Comparison of ENCODE assay signal across 1 cellular context in the genomic region with DNA sequence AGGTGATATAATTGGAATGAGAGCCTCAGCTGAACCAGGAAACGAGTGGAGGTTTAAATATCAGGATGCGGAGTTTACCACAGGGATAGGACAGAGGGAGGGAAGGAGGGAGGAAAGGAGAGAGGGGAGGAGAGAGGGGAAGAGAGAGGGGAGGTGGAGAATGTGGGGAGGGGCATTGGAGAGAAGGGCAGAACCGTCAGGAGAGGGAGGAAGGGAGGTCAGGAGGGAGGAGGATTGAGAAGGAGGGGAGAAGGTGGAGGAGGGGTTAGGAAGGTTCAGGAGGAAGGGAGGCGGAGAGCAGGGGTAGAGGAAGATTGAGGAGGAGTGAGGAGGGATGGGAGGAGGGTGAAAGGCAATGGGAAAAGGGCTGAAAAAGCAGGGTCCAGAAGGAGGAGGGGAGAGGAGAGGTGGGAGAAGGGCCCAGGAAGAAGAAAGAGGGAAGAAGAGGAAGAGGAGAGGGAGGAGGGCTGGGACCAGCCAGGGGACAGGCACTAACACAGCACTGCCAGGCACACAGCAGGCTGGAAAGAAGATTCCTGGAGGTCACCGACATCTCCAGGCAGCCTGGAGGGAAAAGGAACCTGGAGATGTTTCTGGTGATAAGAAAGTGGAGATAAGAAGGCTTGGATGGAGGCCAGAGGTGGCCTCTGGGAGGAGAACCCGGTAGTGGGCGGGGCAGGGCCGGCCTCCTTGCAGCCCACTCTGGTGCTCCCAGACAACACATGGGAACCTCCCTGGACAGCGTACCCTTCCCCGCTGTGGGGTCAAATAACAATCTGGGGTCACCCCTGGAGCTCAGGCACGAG.
TF ChIP-seq lines count a peak whose summit lies in the region.

No MANE protein-coding gene starts in this region.

TF ChIP-seq in HEK293, 187 proteins besides CTCF, POLR2A, EP300 and RAD21 (continued from another document and continues in another):
- TF ChIP-seq, protein P1, sequence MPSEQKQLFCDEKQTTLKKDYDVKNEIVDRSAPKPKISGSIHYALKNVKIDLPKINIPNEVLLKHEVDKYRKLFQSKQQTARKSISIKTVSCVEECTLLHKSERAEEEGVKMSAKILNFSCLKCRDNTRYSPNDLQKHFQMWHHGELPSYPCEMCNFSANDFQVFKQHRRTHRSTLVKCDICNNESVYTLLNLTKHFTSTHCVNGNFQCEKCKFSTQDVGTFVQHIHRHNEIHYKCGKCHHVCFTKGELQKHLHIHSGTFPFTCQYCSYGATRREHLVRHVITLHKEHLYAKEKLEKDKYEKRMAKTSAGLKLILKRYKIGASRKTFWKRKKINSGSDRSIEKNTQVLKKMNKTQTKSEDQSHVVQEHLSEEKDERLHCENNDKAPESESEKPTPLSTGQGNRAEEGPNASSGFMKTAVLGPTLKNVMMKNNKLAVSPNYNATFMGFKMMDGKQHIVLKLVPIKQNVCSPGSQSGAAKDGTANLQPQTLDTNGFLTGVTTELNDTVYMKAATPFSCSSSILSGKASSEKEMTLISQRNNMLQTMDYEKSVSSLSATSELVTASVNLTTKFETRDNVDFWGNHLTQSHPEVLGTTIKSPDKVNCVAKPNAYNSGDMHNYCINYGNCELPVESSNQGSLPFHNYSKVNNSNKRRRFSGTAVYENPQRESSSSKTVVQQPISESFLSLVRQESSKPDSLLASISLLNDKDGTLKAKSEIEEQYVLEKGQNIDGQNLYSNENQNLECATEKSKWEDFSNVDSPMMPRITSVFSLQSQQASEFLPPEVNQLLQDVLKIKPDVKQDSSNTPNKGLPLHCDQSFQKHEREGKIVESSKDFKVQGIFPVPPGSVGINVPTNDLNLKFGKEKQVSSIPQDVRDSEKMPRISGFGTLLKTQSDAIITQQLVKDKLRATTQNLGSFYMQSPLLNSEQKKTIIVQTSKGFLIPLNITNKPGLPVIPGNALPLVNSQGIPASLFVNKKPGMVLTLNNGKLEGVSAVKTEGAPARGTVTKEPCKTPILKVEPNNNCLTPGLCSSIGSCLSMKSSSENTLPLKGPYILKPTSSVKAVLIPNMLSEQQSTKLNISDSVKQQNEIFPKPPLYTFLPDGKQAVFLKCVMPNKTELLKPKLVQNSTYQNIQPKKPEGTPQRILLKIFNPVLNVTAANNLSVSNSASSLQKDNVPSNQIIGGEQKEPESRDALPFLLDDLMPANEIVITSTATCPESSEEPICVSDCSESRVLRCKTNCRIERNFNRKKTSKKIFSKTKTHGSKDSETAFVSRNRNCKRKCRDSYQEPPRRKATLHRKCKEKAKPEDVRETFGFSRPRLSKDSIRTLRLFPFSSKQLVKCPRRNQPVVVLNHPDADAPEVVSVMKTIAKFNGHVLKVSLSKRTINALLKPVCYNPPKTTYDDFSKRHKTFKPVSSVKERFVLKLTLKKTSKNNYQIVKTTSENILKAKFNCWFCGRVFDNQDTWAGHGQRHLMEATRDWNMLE (tag by site-specific recombination; conservative IDR thresholded peaks at IDR 0.05; ENCODE audit: low read depth): no peak
- TF ChIP-seq ZNF624 (tag by site-specific recombination; IDR thresholded peaks at IDR 0.05): no peak
- no peak for TF ChIP-seq ZNF555 (tag by site-specific recombination; conservative IDR thresholded peaks at IDR 0.05)
- TF ChIP-seq ZNF670 (tag by site-specific recombination; IDR thresholded peaks at IDR 0.05; ENCODE audit: low read depth): no peak
- no peak for TF ChIP-seq IKZF3 (tag by site-specific recombination; IDR thresholded peaks at IDR 0.05)
- TF ChIP-seq HOXD13 (CRISPR knock-in tag; IDR thresholded peaks at IDR 0.05; ENCODE audit: borderline replicate concordance): no peak
- no peak for TF ChIP-seq ZNF140 (tag by site-specific recombination; IDR thresholded peaks at IDR 0.05)
- TF ChIP-seq, protein P2, sequence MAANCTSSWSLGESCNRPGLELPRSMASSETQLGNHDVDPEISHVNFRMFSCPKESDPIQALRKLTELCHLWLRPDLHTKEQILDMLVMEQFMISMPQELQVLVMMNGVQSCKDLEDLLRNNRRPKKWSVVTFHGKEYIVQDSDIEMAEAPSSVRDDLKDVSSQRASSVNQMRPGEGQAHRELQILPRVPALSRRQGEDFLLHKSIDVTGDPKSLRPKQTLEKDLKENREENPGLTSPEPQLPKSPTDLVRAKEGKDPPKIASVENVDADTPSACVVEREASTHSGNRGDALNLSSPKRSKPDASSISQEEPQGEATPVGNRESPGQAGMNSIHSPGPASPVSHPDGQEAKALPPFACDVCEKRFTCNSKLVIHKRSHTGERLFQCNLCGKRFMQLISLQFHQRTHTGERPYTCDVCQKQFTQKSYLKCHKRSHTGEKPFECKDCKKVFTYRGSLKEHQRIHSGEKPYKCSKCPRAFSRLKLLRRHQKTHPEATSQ (tag by site-specific recombination; IDR thresholded peaks at IDR 0.05): no peak
- TF ChIP-seq ZNF76 (tag by site-specific recombination; IDR thresholded peaks at IDR 0.05; ENCODE audit: borderline replicate concordance, low read depth): no peak
- TF ChIP-seq ZNF202 (tag by site-specific recombination; IDR thresholded peaks at IDR 0.05; ENCODE audit: borderline replicate concordance): no peak
- TF ChIP-seq TRIM28 (IDR thresholded peaks at IDR 0.05; ENCODE audit: borderline replicate concordance, low read length): no peak
- peak; percentile 58 for TF ChIP-seq SP2 (tag by site-specific recombination; IDR thresholded peaks at IDR 0.05)
- TF ChIP-seq ZNF404 (tag by site-specific recombination; IDR thresholded peaks at IDR 0.05): no peak
- TF ChIP-seq GLI2 (tag by site-specific recombination; IDR thresholded peaks at IDR 0.05; ENCODE audit: borderline replicate concordance, low read depth): no peak
- peak; percentile 15; the same call in 1 of the 2 replicates for TF ChIP-seq ZBTB8A (tag by site-specific recombination; IDR thresholded peaks at IDR 0.05)
- TF ChIP-seq ZNF677 (tag by site-specific recombination; IDR thresholded peaks at IDR 0.05): no peak
- TF ChIP-seq SCRT2 (tag by site-specific recombination; IDR thresholded peaks at IDR 0.05): no peak
- no peak for TF ChIP-seq ZNF623 (tag by site-specific recombination; IDR thresholded peaks at IDR 0.05)
- TF ChIP-seq, protein P3, sequence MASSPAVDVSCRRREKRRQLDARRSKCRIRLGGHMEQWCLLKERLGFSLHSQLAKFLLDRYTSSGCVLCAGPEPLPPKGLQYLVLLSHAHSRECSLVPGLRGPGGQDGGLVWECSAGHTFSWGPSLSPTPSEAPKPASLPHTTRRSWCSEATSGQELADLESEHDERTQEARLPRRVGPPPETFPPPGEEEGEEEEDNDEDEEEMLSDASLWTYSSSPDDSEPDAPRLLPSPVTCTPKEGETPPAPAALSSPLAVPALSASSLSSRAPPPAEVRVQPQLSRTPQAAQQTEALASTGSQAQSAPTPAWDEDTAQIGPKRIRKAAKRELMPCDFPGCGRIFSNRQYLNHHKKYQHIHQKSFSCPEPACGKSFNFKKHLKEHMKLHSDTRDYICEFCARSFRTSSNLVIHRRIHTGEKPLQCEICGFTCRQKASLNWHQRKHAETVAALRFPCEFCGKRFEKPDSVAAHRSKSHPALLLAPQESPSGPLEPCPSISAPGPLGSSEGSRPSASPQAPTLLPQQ (tag by site-specific recombination; IDR thresholded peaks at IDR 0.05): peak; percentile 38; the same call in 1 of the 2 replicates
- TF ChIP-seq BCL11B (tag by site-specific recombination; IDR thresholded peaks at IDR 0.05; ENCODE audit: low read depth): no peak
- TF ChIP-seq KLF1 (tag by site-specific recombination; IDR thresholded peaks at IDR 0.05): peak; percentile 73
- TF ChIP-seq ZNF544 (tag by site-specific recombination; IDR thresholded peaks at IDR 0.05): no peak
- TF ChIP-seq ZFP3 (tag by site-specific recombination; IDR thresholded peaks at IDR 0.05; ENCODE audit: low read depth): no peak
- TF ChIP-seq ZNF837 (tag by site-specific recombination; IDR thresholded peaks at IDR 0.05): no peak
- no peak for TF ChIP-seq ZNF707 (tag by site-specific recombination; IDR thresholded peaks at IDR 0.05)
- no peak for TF ChIP-seq ZNF350 (tag by site-specific recombination; IDR thresholded peaks at IDR 0.05)
- TF ChIP-seq, protein P4, sequence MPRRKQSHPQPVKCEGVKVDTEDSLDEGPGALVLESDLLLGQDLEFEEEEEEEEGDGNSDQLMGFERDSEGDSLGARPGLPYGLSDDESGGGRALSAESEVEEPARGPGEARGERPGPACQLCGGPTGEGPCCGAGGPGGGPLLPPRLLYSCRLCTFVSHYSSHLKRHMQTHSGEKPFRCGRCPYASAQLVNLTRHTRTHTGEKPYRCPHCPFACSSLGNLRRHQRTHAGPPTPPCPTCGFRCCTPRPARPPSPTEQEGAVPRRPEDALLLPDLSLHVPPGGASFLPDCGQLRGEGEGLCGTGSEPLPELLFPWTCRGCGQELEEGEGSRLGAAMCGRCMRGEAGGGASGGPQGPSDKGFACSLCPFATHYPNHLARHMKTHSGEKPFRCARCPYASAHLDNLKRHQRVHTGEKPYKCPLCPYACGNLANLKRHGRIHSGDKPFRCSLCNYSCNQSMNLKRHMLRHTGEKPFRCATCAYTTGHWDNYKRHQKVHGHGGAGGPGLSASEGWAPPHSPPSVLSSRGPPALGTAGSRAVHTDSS (tag by site-specific recombination; IDR thresholded peaks at IDR 0.05): peak; percentile 64
- TF ChIP-seq, protein P5, sequence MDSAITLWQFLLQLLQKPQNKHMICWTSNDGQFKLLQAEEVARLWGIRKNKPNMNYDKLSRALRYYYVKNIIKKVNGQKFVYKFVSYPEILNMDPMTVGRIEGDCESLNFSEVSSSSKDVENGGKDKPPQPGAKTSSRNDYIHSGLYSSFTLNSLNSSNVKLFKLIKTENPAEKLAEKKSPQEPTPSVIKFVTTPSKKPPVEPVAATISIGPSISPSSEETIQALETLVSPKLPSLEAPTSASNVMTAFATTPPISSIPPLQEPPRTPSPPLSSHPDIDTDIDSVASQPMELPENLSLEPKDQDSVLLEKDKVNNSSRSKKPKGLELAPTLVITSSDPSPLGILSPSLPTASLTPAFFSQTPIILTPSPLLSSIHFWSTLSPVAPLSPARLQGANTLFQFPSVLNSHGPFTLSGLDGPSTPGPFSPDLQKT (IDR thresholded peaks at IDR 0.05; ENCODE audit: borderline replicate concordance, low read depth, low read length): no peak
- peak; percentile 60 for TF ChIP-seq SP7 (tag by site-specific recombination; IDR thresholded peaks at IDR 0.05)
- TF ChIP-seq, protein P6, sequence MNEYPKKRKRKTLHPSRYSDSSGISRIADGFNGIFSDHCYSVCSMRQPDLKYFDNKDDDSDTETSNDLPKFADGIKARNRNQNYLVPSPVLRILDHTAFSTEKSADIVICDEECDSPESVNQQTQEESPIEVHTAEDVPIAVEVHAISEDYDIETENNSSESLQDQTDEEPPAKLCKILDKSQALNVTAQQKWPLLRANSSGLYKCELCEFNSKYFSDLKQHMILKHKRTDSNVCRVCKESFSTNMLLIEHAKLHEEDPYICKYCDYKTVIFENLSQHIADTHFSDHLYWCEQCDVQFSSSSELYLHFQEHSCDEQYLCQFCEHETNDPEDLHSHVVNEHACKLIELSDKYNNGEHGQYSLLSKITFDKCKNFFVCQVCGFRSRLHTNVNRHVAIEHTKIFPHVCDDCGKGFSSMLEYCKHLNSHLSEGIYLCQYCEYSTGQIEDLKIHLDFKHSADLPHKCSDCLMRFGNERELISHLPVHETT (tag by site-specific recombination; IDR thresholded peaks at IDR 0.05): no peak
- TF ChIP-seq GLIS2 (tag by site-specific recombination; IDR thresholded peaks at IDR 0.05): 0 out of 2 replicates have a peak, but pooled peaks have one; percentile 20
- TF ChIP-seq, protein P7, sequence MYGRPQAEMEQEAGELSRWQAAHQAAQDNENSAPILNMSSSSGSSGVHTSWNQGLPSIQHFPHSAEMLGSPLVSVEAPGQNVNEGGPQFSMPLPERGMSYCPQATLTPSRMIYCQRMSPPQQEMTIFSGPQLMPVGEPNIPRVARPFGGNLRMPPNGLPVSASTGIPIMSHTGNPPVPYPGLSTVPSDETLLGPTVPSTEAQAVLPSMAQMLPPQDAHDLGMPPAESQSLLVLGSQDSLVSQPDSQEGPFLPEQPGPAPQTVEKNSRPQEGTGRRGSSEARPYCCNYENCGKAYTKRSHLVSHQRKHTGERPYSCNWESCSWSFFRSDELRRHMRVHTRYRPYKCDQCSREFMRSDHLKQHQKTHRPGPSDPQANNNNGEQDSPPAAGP (tag by site-specific recombination; IDR thresholded peaks at IDR 0.05): peak; percentile 39; the same call in 1 of the 2 replicates
- peak; percentile 90 for TF ChIP-seq EGR2 (tag by site-specific recombination; IDR thresholded peaks at IDR 0.05; ENCODE audit: low read depth)
- TF ChIP-seq KLF8 (tag by site-specific recombination; IDR thresholded peaks at IDR 0.05): no peak
- TF ChIP-seq ZNF16 (tag by site-specific recombination; IDR thresholded peaks at IDR 0.05; ENCODE audit: low read depth): no peak
- TF ChIP-seq ZBTB48 (tag by site-specific recombination; IDR thresholded peaks at IDR 0.05): 0 out of 2 replicates have a peak, but pooled peaks have one; percentile 54
- TF ChIP-seq, protein P8, sequence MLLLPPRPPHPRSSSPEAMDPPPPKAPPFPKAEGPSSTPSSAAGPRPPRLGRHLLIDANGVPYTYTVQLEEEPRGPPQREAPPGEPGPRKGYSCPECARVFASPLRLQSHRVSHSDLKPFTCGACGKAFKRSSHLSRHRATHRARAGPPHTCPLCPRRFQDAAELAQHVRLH (tag by site-specific recombination; IDR thresholded peaks at IDR 0.05): 0 out of 2 replicates have a peak, but pooled peaks have one; percentile 15
- TF ChIP-seq ZNF585B (tag by site-specific recombination; IDR thresholded peaks at IDR 0.05): no peak
- no peak; the same call in 1 of the 2 replicates for TF ChIP-seq ZNF223 (tag by site-specific recombination; IDR thresholded peaks at IDR 0.05)
- TF ChIP-seq, protein P9, sequence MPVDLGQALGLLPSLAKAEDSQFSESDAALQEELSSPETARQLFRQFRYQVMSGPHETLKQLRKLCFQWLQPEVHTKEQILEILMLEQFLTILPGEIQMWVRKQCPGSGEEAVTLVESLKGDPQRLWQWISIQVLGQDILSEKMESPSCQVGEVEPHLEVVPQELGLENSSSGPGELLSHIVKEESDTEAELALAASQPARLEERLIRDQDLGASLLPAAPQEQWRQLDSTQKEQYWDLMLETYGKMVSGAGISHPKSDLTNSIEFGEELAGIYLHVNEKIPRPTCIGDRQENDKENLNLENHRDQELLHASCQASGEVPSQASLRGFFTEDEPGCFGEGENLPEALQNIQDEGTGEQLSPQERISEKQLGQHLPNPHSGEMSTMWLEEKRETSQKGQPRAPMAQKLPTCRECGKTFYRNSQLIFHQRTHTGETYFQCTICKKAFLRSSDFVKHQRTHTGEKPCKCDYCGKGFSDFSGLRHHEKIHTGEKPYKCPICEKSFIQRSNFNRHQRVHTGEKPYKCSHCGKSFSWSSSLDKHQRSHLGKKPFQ (tag by site-specific recombination; IDR thresholded peaks at IDR 0.05): no peak
